ENCODE assay signal across 21 cellular contexts in the genomic region with DNA sequence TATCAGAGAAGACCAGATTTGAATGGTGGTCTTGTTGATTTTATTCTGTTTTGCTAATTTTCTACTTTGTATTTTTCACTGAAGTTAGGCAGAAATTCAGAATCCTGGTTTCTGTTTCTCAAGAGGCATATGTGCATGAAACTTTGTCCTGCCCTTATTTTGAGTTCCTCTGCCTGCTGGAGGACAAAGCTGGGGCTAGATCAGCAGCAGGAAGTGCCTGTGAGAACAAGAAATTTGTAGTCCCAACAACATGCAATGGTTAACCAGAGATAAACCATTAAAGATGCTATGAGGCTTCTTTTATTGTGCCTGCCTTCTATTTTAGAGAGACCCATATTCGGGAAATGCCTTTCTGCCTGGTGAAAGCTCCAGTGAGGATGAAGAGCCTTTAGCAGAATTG. TPM values are rescaled to one million over a fixed set of nuclear protein-coding genes. Genes with fewer than 3 reads are reported as not detected.
"Had no signal": no experiment of that assay in that cellular context is flagged by ENCODE, and none has a peak within 500 bp of the region (broad histone marks: within the 10 kb centered on the region; RNA-seq: fewer than 3 reads in every experiment).

No MANE protein-coding gene starts in this region.

- H3K4me1 ChIP-seq: right lobe of liver, tibial artery had no signal

- DNase-seq: activated CD4-positive, alpha-beta T cell treated with anti-CD3 and anti-CD28 coated beads for 36 hours; activated CD4-positive, alpha-beta T cell treated with anti-CD3 and anti-CD28 coated beads, Interleukin-2, amount 50 U/mL, for 48 hours; activated CD8-positive, alpha-beta memory T cell treated with anti-CD3 and anti-CD28 coated beads, Interleukin-2, amount 50 U/mL, for 48 hours; activated effector memory CD4-positive, alpha-beta T cell treated with Interleukin-2 at 50 U/mL for 16 hours; activated naive CD4-positive, alpha-beta T cell treated with anti-CD3 and anti-CD28 coated beads for 36 hours; activated naive CD8-positive, alpha-beta T cell treated with anti-CD3 and anti-CD28 coated beads, Interleukin-2, amount 50 U/mL, for 24 hours; activated T-cell treated with anti-CD3 and anti-CD28 coated beads, Interleukin-2, amount 50 U/mL, for 72 hours; cerebellar nuclear complex; endodermal cell; hippocampal formation; left ventricle myocardium superior; mammary epithelial cell; midbrain; natural killer cell; right lobe of liver; stimulated activated CD4-positive, alpha-beta T cell treated with anti-CD3 and anti-CD28 coated beads, Interleukin-1b, Interleukin-23, amount 100 ng/mL, for 48 hours; tibial artery; WERI-Rb-1 had no signal

- H3K36me3 ChIP-seq: right lobe of liver, tibial artery, WERI-Rb-1 had no signal

- ATAC-seq: activated CD4-positive, alpha-beta T cell treated with anti-CD3 and anti-CD28 coated beads for 36 hours; activated naive CD8-positive, alpha-beta T cell treated with anti-CD3 and anti-CD28 coated beads, Interleukin-2, amount 50 U/mL, for 24 hours; activated T-cell treated with anti-CD3 and anti-CD28 coated beads, Interleukin-2, amount 50 U/mL, for 72 hours; left ventricle myocardium superior; natural killer cell; right lobe of liver had no signal

- H3K4me3 ChIP-seq: coronary artery, right lobe of liver, skin epidermis, tibial artery had no signal

- H3K27ac ChIP-seq: coronary artery, right lobe of liver, skin epidermis, tibial artery, WERI-Rb-1 had no signal

- H3K9me3 ChIP-seq: right lobe of liver, tibial artery had no signal

- H3K27me3 ChIP-seq: right lobe of liver, tibial artery had no signal

RNA-seq across cellular contexts. Expression of gene BEND6, which starts 37.1 kb away (rescaled TPM):
- total RNA-seq: activated CD4-positive, alpha-beta T cell treated with anti-CD3 and anti-CD28 coated beads for 36 hours; activated CD8-positive, alpha-beta memory T cell treated with anti-CD3 and anti-CD28 coated beads for 36 hours; activated naive CD4-positive, alpha-beta T cell treated with anti-CD3 and anti-CD28 coated beads for 36 hours; natural killer cell; right lobe of liver had no signal
